ENCODE assay signal across 23 cellular contexts in the genomic region with DNA sequence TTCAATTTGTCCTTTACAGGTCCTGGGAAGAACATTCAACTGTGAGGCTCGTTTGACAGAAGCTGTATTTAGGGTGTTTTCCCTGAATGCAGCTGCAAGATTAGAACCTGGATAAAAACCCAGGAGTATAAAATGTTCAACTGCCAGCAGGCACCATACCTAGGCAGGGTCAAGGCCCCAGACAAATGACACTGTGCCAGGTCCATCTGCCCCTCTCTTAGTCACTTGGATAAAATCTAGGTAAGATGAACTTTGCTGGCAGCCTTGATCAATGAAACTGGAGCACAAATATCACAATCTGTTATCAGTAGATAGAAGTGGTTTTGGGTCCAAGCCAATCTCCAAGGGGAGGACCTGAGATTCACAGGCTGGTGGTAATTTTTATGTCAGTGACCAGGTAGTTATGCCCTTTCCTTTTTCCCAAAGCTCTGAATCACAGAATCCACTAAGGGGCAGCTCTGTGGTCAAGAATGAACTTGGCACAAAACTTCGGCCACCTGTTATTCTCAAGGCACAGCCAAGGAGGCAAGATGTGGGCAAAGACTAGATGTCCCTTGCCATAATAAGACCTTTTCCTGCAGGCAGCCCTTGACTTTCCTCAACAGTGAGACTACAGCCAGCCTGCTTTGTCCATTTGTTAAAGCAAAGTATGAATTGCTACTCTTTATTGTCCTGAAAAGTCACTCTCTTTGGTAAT.
"Had no signal": no experiment of that assay in that cellular context is flagged by ENCODE, and none has a peak within 500 bp of the region (broad histone marks: within the 10 kb centered on the region; RNA-seq: fewer than 3 reads in every experiment).

No MANE protein-coding gene starts in this region.

- H3K79me2 ChIP-seq: hepatocyte had no signal

- H3K4me2 ChIP-seq: hepatocyte had no signal

- H3K4me3 ChIP-seq: hepatocyte, left lung, mucosa of descending colon, prostate gland, stomach, thyroid gland, vagina had no signal

- FAIRE-seq: endometrium, frontal cortex, kidney had no signal

- ATAC-seq: effector memory CD8-positive, alpha-beta T cell; left lung; mucosa of descending colon; naive thymus-derived CD8-positive, alpha-beta T cell; stimulated activated effector memory CD8-positive, alpha-beta T cell treated with anti-CD3 and anti-CD28 coated beads, Interleukin-12 subunit alpha, Interleukin-12 subunit beta, amount 100 ng/mL, for 72 hours had no signal

- H2AFZ ChIP-seq: hepatocyte had no signal

- H3K27ac ChIP-seq: hepatocyte, left lung, prostate gland, stomach, thyroid gland, vagina had no signal

- DNase-seq: cortex of kidney; effector memory CD8-positive, alpha-beta T cell; erythroblast; head of caudate nucleus; kidney; left lung; mesenchymal stem cell; mucosa of descending colon; naive thymus-derived CD8-positive, alpha-beta T cell; nephron progenitor cell; nucleus accumbens; stimulated activated CD4-positive, alpha-beta T cell treated with anti-CD3 and anti-CD28 coated beads, Interleukin-2, amount 100 ng/mL, for 24 hours; stimulated activated CD4-positive, alpha-beta T cell treated with anti-CD3 and anti-CD28 coated beads, Interleukin-4, amount 100 ng/mL, for 24 hours; stimulated activated naive CD4-positive, alpha-beta T cell treated with Interleukin-2 at 50 U/mL for 16 hours; stomach; thyroid gland; trophoblast cell had no signal

- H3K27me3 ChIP-seq: hepatocyte, left lung, stomach, thyroid gland, vagina had no signal

- H3K9me3 ChIP-seq: prostate gland, thyroid gland, vagina had no signal

- H3K36me3 ChIP-seq: left lung, prostate gland, stomach, thyroid gland, vagina had no signal

- H3K4me1 ChIP-seq: left lung, prostate gland, stomach, thyroid gland, vagina had no signal
